In genomic region chr11:43243901-43244300, GRCh38 we compare ENCODE assay signal across 18 cellular contexts.
DNase-seq lines count a peak whose midpoint lies in the region; TF ChIP-seq lines count a peak whose summit lies in the region.
"Had no signal": no experiment of that assay in that cellular context is flagged by ENCODE, and none has a peak within 500 bp of the region (broad histone marks: within the 10 kb centered on the region; RNA-seq: fewer than 3 reads in every experiment).

No MANE protein-coding gene starts in this region.

- TF ChIP-seq EP300 in stomach (IDR thresholded peaks at IDR 0.05) = no peak

- H2BK15ac ChIP-seq in mesendoderm (replicated peaks; ENCODE audit: low read depth) = no peak overlapping the region

- H3K4me1 ChIP-seq in mesendoderm (ENCODE audit: control insufficient read depth, low read depth, low read length) (no peaks in the 10 kb centered on the region), stomach (no peaks in the 10 kb centered on the region)
- H3K4me1 ChIP-seq: BLaER1 had no signal

- TF ChIP-seq POLR2A in stomach (IDR thresholded peaks at IDR 0.05) = no peak

- no peak overlapping the region for H3K23ac ChIP-seq in mesendoderm (ENCODE audit: low read length)

- no peaks in the 10 kb centered on the region for H3K9me3 ChIP-seq in stomach
- H3K9me3 ChIP-seq: BLaER1 had no signal

- H3K4ac ChIP-seq in mesendoderm (ENCODE audit: low read depth, low read length) = no peak overlapping the region

- TF ChIP-seq CTCF in stomach (IDR thresholded peaks at IDR 0.05) = no peak

- H3K4me3 ChIP-seq in mesendoderm (ENCODE audit: low read length) (no peak overlapping the region), stomach (no peak overlapping the region)
- H3K4me3 ChIP-seq: BLaER1, GM12878 had no signal

- no peak overlapping the region for H2BK5ac ChIP-seq in mesendoderm (ENCODE audit: low read length)

- no peak overlapping the region for H4K8ac ChIP-seq in mesendoderm (ENCODE audit: low read depth, low read length)

- no peak overlapping the region for H3K18ac ChIP-seq in mesendoderm (ENCODE audit: low read length)

- no peaks in the 10 kb centered on the region for H3K79me2 ChIP-seq in mesendoderm (ENCODE audit: control insufficient read depth, insufficient read depth, low read length)

- no peak overlapping the region for H3K56ac ChIP-seq in mesendoderm (ENCODE audit: low read length)

- H3K36me3 ChIP-seq in mesendoderm (ENCODE audit: control insufficient read depth, insufficient read depth, low read length) = no peaks in the 10 kb centered on the region
- H3K36me3 ChIP-seq in stomach = no peaks in the 10 kb centered on the region
- H3K36me3 ChIP-seq: BLaER1 had no signal

- H3K4me2 ChIP-seq in mesendoderm (ENCODE audit: low read length) = no peak overlapping the region
- H3K4me2 ChIP-seq: BLaER1 had no signal

- DNase-seq in DMS53 (lab: John Stamatoyannopoulos, UW) (peak; percentile 3), DMS53 treated with DMSO at 0.1 percent for 48 hours (lab: John Stamatoyannopoulos, UW; ENCODE audit: unreplicated experiment) (no peak), COLO668 (lab: John Stamatoyannopoulos, UW; ENCODE audit: unreplicated experiment) (peak; percentile 47), NCI-H69 (lab: John Stamatoyannopoulos, UW) (peak; percentile 94), mesendoderm (peak; percentile 7), stomach (no peak), KBM-7 (no peak), NCI-H1930 (lab: John Stamatoyannopoulos, UW) (no peak)
- DNase-seq: 8988T; Calu3; CD4-positive, alpha-beta memory T cell; DMS79 treated with DMSO at 0.1 percent for 48 hours; GF-D8; GOT3; H7; HFFc6 had no signal

- H3K79me1 ChIP-seq in mesendoderm (ENCODE audit: low read length) = no peaks in the 10 kb centered on the region

- H3K27me3 ChIP-seq in mesendoderm (ENCODE audit: insufficient read depth, low read length, poor library complexity) = no peaks in the 10 kb centered on the region
- no peaks in the 10 kb centered on the region for H3K27me3 ChIP-seq in stomach
- H3K27me3 ChIP-seq: BLaER1 had no signal

- H3K27ac ChIP-seq in mesendoderm (ENCODE audit: low read depth, low read length) (no peak overlapping the region), stomach (no peak overlapping the region)
- H3K27ac ChIP-seq: BLaER1 had no signal

- no peak overlapping the region for H4K5ac ChIP-seq in mesendoderm (ENCODE audit: low read length)

- no peak overlapping the region for H2AK5ac ChIP-seq in mesendoderm (ENCODE audit: low read length)

- in situ Hi-C loops in KBM-7 (cut with MboI; ENCODE audit: low pct_unique_long_range_greater_than_20kb, low sequenced_read_pairs) = no loop called here

- intact Hi-C loops in stomach (cut with DNase I; ENCODE audit: low total_unique reads) = no loop called here

- H3K9ac ChIP-seq in mesendoderm (ENCODE audit: low read length) = no peak overlapping the region
- H3K9ac ChIP-seq: BLaER1 had no signal

- no CpG with 5 or more reads among the region's 3 CpGs for WGBS in mesendoderm (ENCODE audit: extremely low coverage, insufficient coverage, low lambda C conversion rate)
- WGBS in stomach, 5 donors = 18 to 40% (median 29%) methylated on average over 3 of the region's 3 CpGs

- H2BK120ac ChIP-seq in mesendoderm (ENCODE audit: low read depth, low read length) = no peak overlapping the region

Comparison
In these comparisons a context has a peak if more than half of its experiments do, and no peak if none do; other contexts are left out.
1. DNase-seq: peak in DMS53 (single experiment), COLO668 (single experiment), NCI-H69 (single experiment) and mesendoderm (single experiment); none in DMS53 treated with DMSO at 0.1 percent for 48 hours (single experiment), stomach (single experiment), KBM-7 (single experiment) and NCI-H1930 (0 of 2).